ENCODE assay signal across 12 cellular contexts in the genomic region with DNA sequence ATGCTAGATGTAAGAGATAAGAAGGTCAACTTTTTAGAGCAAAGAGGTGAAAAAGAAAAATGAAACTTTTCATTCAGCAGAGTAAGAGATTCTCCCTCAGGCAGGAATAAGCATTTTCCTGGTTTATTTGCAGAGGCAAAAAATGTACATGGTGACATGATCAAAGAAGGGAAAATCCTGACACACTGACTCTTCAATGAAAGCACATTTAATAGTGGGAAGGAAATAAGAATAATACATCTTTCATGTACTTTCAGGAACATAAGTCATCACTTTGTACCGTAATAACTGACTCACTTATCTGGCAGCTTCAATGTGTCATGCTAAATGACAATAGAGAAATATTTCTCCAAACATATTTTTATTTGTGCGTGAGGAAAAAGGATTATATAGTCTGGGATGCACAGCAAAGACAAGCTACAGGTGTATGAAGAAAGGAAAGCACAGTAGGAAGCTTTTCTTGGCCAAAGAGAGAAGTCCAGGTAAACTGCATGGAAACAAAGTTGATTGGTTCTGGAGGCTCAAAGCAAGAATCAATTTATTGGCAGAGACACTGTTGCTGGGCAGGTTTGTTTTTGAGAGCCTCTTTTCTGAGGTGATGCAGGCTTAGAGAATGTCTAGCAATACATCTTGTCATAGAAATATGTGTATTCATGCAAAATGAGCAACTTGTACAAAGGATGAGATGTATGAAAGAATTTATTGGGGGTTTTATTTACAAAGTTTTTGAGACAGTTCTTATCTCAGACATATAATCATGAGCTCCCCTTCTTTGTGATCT.
DNase-seq lines count a peak whose midpoint lies in the region; ATAC-seq, FAIRE-seq and TF ChIP-seq lines count a peak whose summit lies in the region.
"Had no signal": no experiment of that assay in that cellular context is flagged by ENCODE, and none has a peak within 500 bp of the region (broad histone marks: within the 10 kb centered on the region; RNA-seq: fewer than 3 reads in every experiment).

No MANE protein-coding gene starts in this region.

- H3K4me1 ChIP-seq in ACC112 (ENCODE audit: control insufficient read depth, insufficient read depth, low read length, unreplicated experiment), result peaks cover 27% of the 10 kb centered on the region
- peaks cover 7% of the 10 kb centered on the region for H3K4me1 ChIP-seq in foreskin keratinocyte
- H3K4me1 ChIP-seq: Caco-2 had no signal

- H3K79me2 ChIP-seq in ACC112 (ENCODE audit: control insufficient read depth, insufficient read depth, low read length, unreplicated experiment), result no peaks in the 10 kb centered on the region

- DNase-seq in HTR-8/SVneo (ENCODE audit: insufficient read length, low spot score), result peak; percentile 29
- DNase-seq in amniotic epithelial cell (ENCODE audit: low read depth), result peak; percentile 56
- peak; percentile 77 to 93 for DNase-seq in foreskin keratinocyte
- no peak for DNase-seq in GM12892 (ENCODE audit: insufficient read length)
- DNase-seq in H4 (ENCODE audit: low spot score), result no peak
- no peak for DNase-seq in stimulated activated CD4-positive, alpha-beta T cell treated with anti-CD3 and anti-CD28 coated beads, Interleukin-4, amount 100 ng/mL, for 24 hours
- DNase-seq: activated CD4-positive, alpha-beta T cell treated with anti-CD3 and anti-CD28 coated beads for 4 hours; Caco-2; NCI-H446 treated with DMSO at 0.1 percent for 48 hours; small intestine had no signal

- TF ChIP-seq POLR2A in GM12892 (IDR thresholded peaks at IDR 0.05; ENCODE audit: low read depth, low read length), result no peak

- peak; percentile 98 for ATAC-seq in foreskin keratinocyte
- ATAC-seq in HG03159 (IDR thresholded peaks at IDR 0.05; ENCODE audit: unreplicated experiment), result no peak

- no peaks in the 10 kb centered on the region for H3K36me3 ChIP-seq in ACC112 (ENCODE audit: insufficient read depth, low read length)

- H3K27me3 ChIP-seq in ACC112 (ENCODE audit: insufficient read depth, low read length) (no peaks in the 10 kb centered on the region), foreskin keratinocyte (no peaks in the 10 kb centered on the region)

- H2AFZ ChIP-seq in ACC112 (ENCODE audit: low read length, unreplicated experiment), result peak overlapping the region; percentile 4

- H3K27ac ChIP-seq in ACC112 (ENCODE audit: low read depth, low read length) (peak overlapping the region; percentile 83), foreskin keratinocyte (no peak overlapping the region)

- TF ChIP-seq CTCF in foreskin keratinocyte (conservative IDR thresholded peaks at IDR 0.05), result no peak

- H3K4me3 ChIP-seq in ACC112 (ENCODE audit: low read depth, low read length), result peak overlapping the region; percentile 28; the same call in 1 of the 2 replicates

- FAIRE-seq in HTR-8/SVneo (lab: Jason Lieb, UNC) (no peak), GM12892 (lab: Jason Lieb, UNC) (no peak)

Comparison
In these comparisons a context has a peak if more than half of its experiments do, and no peak if none do; other contexts are left out.
1. DNase-seq: peak in HTR-8/SVneo (single experiment), amniotic epithelial cell (single experiment) and foreskin keratinocyte (2 of 2); none in GM12892 (single experiment), H4 (single experiment) and stimulated activated CD4-positive, alpha-beta T cell treated with anti-CD3 and anti-CD28 coated beads, Interleukin-4, amount 100 ng/mL, for 24 hours (single experiment).